13 cellular contexts compared by ENCODE assay signal in genomic region chr1:206566976-206567375, GRCh38. TPM values are rescaled to one million over a fixed set of nuclear protein-coding genes. Genes with fewer than 3 reads are reported as not detected.
DNase-seq lines count a peak whose midpoint lies in the region; ATAC-seq and TF ChIP-seq lines count a peak whose summit lies in the region.
"Had no signal": no experiment of that assay in that cellular context is flagged by ENCODE, and none has a peak within 500 bp of the region (broad histone marks: within the 10 kb centered on the region; RNA-seq: fewer than 3 reads in every experiment).

No MANE protein-coding gene starts in this region.

- no peak for TF ChIP-seq CTCF in spleen (IDR thresholded peaks at IDR 0.05 in 8 of 11, conservative IDR thresholded peaks at IDR 0.05 in 3 of 11)
- no peak for TF ChIP-seq CTCF in left ventricle myocardium inferior (IDR thresholded peaks at IDR 0.05; ENCODE audit: borderline replicate concordance)

- peaks cover 99% of the 10 kb centered on the region for H3K4me1 Mint-ChIP-seq in activated CD8-positive, alpha-beta memory T cell treated with anti-CD3 and anti-CD28 coated beads, Interleukin-2, amount 10 ng/mL, durations not matched to agents 7 days and 5 days
- peaks cover 100% of the 10 kb centered on the region for H3K4me1 Mint-ChIP-seq in activated T-helper 1 cell treated with anti-CD3 and anti-CD28 coated beads, Interleukin-12 subunit alpha, Interleukin-12 subunit beta, Interleukin-2, Interleukin-4 antibody, amounts not matched to agents 30 ng/mL and 10 ng/mL and 1 ng/mL, durations not matched to agents 14 hours and 24 hours and 36 hours (ENCODE audit: low read depth)

- H3K36me3 Mint-ChIP-seq in activated CD8-positive, alpha-beta memory T cell treated with anti-CD3 and anti-CD28 coated beads, Interleukin-2, amount 10 ng/mL, durations not matched to agents 7 days and 5 days = peaks cover 84% of the 10 kb centered on the region
- peaks cover 79% of the 10 kb centered on the region for H3K36me3 Mint-ChIP-seq in activated T-helper 1 cell treated with anti-CD3 and anti-CD28 coated beads, Interleukin-12 subunit alpha, Interleukin-12 subunit beta, Interleukin-2, Interleukin-4 antibody, amounts not matched to agents 30 ng/mL and 10 ng/mL and 1 ng/mL, durations not matched to agents 14 hours and 24 hours and 36 hours (ENCODE audit: low read depth)

- no peaks in the 10 kb centered on the region for H3K27me3 Mint-ChIP-seq in activated CD8-positive, alpha-beta memory T cell treated with anti-CD3 and anti-CD28 coated beads, Interleukin-2, amount 10 ng/mL, durations not matched to agents 7 days and 5 days
- H3K27me3 Mint-ChIP-seq in activated T-helper 1 cell treated with anti-CD3 and anti-CD28 coated beads, Interleukin-12 subunit alpha, Interleukin-12 subunit beta, Interleukin-2, Interleukin-4 antibody, amounts not matched to agents 30 ng/mL and 10 ng/mL and 1 ng/mL, durations not matched to agents 14 hours and 24 hours and 36 hours (ENCODE audit: insufficient read depth) = peaks cover 2% of the 10 kb centered on the region
- H3K27me3 Mint-ChIP-seq: naive B cell had no signal

- no peak for DNase-seq in activated CD8-positive, alpha-beta memory T cell treated with anti-CD3 and anti-CD28 coated beads, Interleukin-2, amount 10 ng/mL, durations not matched to agents 7 days and 5 days
- no peak for DNase-seq in activated CD8-positive, alpha-beta memory T cell treated with anti-CD3 and anti-CD28 coated beads, Interleukin-2, amount 50 U/mL, for 48 hours
- peak; percentile 61 for DNase-seq in NCI-H1105 (lab: John Stamatoyannopoulos, UW)
- no peak for DNase-seq in activated T-helper 1 cell treated with anti-CD3 and anti-CD28 coated beads, Interleukin-12 subunit alpha, Interleukin-12 subunit beta, Interleukin-2, Interleukin-4 antibody, amounts not matched to agents 30 ng/mL and 10 ng/mL and 1 ng/mL, durations not matched to agents 14 hours and 24 hours and 36 hours (ENCODE audit: low spot score)
- DNase-seq in spleen = no peak
- DNase-seq in left ventricle myocardium inferior = no peak
- DNase-seq in NCI-H2171 treated with DMSO at 0.1 percent for 48 hours (lab: John Stamatoyannopoulos, UW) = no peak
- DNase-seq in NCI-H526 treated with DMSO at 0.1 percent for 48 hours (lab: John Stamatoyannopoulos, UW) = no peak
- DNase-seq: BE2C; esophagus squamous epithelium; naive B cell; NCI-H226; stimulated activated CD4-positive, alpha-beta T cell treated with anti-CD3 and anti-CD28 coated beads, Interleukin-2, amount 100 ng/mL, for 48 hours had no signal

- peak overlapping the region; percentile 33 for H3K4me3 Mint-ChIP-seq in activated CD8-positive, alpha-beta memory T cell treated with anti-CD3 and anti-CD28 coated beads, Interleukin-2, amount 10 ng/mL, durations not matched to agents 7 days and 5 days
- H3K4me3 Mint-ChIP-seq in activated T-helper 1 cell treated with anti-CD3 and anti-CD28 coated beads, Interleukin-12 subunit alpha, Interleukin-12 subunit beta, Interleukin-2, Interleukin-4 antibody, amounts not matched to agents 30 ng/mL and 10 ng/mL and 1 ng/mL, durations not matched to agents 14 hours and 24 hours and 36 hours = peak overlapping the region; percentile 78

- TF ChIP-seq POLR2A in spleen (IDR thresholded peaks at IDR 0.05) = no peak

- H3K27ac Mint-ChIP-seq in activated CD8-positive, alpha-beta memory T cell treated with anti-CD3 and anti-CD28 coated beads, Interleukin-2, amount 10 ng/mL, durations not matched to agents 7 days and 5 days = peak overlapping the region; percentile 84
- peak overlapping the region; percentile 91 for H3K27ac Mint-ChIP-seq in activated T-helper 1 cell treated with anti-CD3 and anti-CD28 coated beads, Interleukin-12 subunit alpha, Interleukin-12 subunit beta, Interleukin-2, Interleukin-4 antibody, amounts not matched to agents 30 ng/mL and 10 ng/mL and 1 ng/mL, durations not matched to agents 14 hours and 24 hours and 36 hours

- intact Hi-C loops in activated T-helper 1 cell treated with anti-CD3 and anti-CD28 coated beads, Interleukin-12 subunit alpha, Interleukin-12 subunit beta, Interleukin-2, Interleukin-4 antibody, amounts not matched to agents 30 ng/mL and 10 ng/mL and 1 ng/mL, durations not matched to agents 14 hours and 24 hours and 36 hours (cut with micrococcal nuclease) = loop anchor here (1.0 to 10.0 kb wide), 2 partner anchors 8 to 822 kb away; no protein-coding TSS in a partner anchor
- intact Hi-C loops in spleen (cut with DNase I; ENCODE audit: low total_unique reads) = no loop called here
- intact Hi-C loops in left ventricle myocardium inferior (cut with micrococcal nuclease) = no loop called here

- WGBS in spleen, 5 donors = 42 to 88% (median 58%) methylated on average over 4 of the region's 4 CpGs

- H3K36me3 ChIP-seq in spleen (peaks cover 0 to 100% (median 20%) of the 10 kb centered on the region in 6 donors), left ventricle myocardium inferior (no peaks in the 10 kb centered on the region)
- H3K36me3 ChIP-seq: BE2C had no signal

- peak overlapping the region in 7 of 8 donors; percentile 13 to 100 (median 39) for H3K27ac ChIP-seq in spleen
- no peak overlapping the region for H3K27ac ChIP-seq in left ventricle myocardium inferior (replicated peaks)
- H3K27ac ChIP-seq: esophagus squamous epithelium had no signal

- H3K4me1 ChIP-seq in spleen (peaks cover 69 to 100% (median 99%) of the 10 kb centered on the region in 6 donors), left ventricle myocardium inferior (peaks cover 5% of the 10 kb centered on the region)
- H3K4me1 ChIP-seq: BE2C had no signal

- CTCF ChIA-PET in activated CD8-positive, alpha-beta memory T cell treated with anti-CD3 and anti-CD28 coated beads, Interleukin-2, amount 10 ng/mL, durations not matched to agents 7 days and 5 days (lab: Charles Lee) = interaction anchor here (0.9 to 21.2 kb wide), 4 partner anchors 10 to 21 kb away, joined by 3 to 490 read pairs (median 46); no protein-coding TSS in a partner anchor

- H3K27me3 ChIP-seq in spleen (replicated peaks in 1 of 7) (no peaks in the 10 kb centered on the region), left ventricle myocardium inferior (ENCODE audit: low read depth) (no peaks in the 10 kb centered on the region)
- H3K27me3 ChIP-seq: BE2C, esophagus squamous epithelium had no signal

- ATAC-seq in activated CD8-positive, alpha-beta memory T cell treated with anti-CD3 and anti-CD28 coated beads, Interleukin-2, amount 10 ng/mL, durations not matched to agents 7 days and 5 days = no peak

- H3K4me3 ChIP-seq in spleen (peak overlapping the region in 1 of 8 donors; percentile 27), left ventricle myocardium inferior (no peak overlapping the region)
- H3K4me3 ChIP-seq: esophagus squamous epithelium had no signal

- H3K9me3 Mint-ChIP-seq in activated CD8-positive, alpha-beta memory T cell treated with anti-CD3 and anti-CD28 coated beads, Interleukin-2, amount 10 ng/mL, durations not matched to agents 7 days and 5 days (ENCODE audit: low read depth) = no peaks in the 10 kb centered on the region
- no peaks in the 10 kb centered on the region for H3K9me3 Mint-ChIP-seq in activated T-helper 1 cell treated with anti-CD3 and anti-CD28 coated beads, Interleukin-12 subunit alpha, Interleukin-12 subunit beta, Interleukin-2, Interleukin-4 antibody, amounts not matched to agents 30 ng/mL and 10 ng/mL and 1 ng/mL, durations not matched to agents 14 hours and 24 hours and 36 hours
- H3K9me3 Mint-ChIP-seq: naive B cell had no signal

- H3K9me3 ChIP-seq in spleen (no peaks in the 10 kb centered on the region), left ventricle myocardium inferior (replicated peaks) (no peaks in the 10 kb centered on the region)
- H3K9me3 ChIP-seq: BE2C, esophagus squamous epithelium had no signal

RNA-seq across cellular contexts. Expression of gene EIF2D, which starts 45.3 kb away (rescaled TPM):
- total RNA-seq in activated CD8-positive, alpha-beta memory T cell treated with anti-CD3 and anti-CD28 coated beads, Interleukin-2, amount 10 ng/mL, durations not matched to agents 7 days and 5 days = 10 to 100 TPM; 51.7 to 68.4 TPM
- 89.1 and 101 TPM in 2 replicates for total RNA-seq in activated T-helper 1 cell treated with anti-CD3 and anti-CD28 coated beads, Interleukin-12 subunit alpha, Interleukin-12 subunit beta, Interleukin-2, Interleukin-4 antibody, amounts not matched to agents 30 ng/mL and 10 ng/mL and 1 ng/mL, durations not matched to agents 14 hours and 24 hours and 36 hours
- total RNA-seq in spleen = 10 to 100 TPM; 38.7 to 48.6 (median 43.0) TPM
- polyA plus RNA-seq in spleen = 10 to 100 TPM; 41.8 to 51.6 (median 50.0) TPM
- 29.2 TPM for total RNA-seq in left ventricle myocardium inferior

RNA-seq across cellular contexts. Expression of gene RASSF5, which starts 59.6 kb away (rescaled TPM):
- total RNA-seq in activated CD8-positive, alpha-beta memory T cell treated with anti-CD3 and anti-CD28 coated beads, Interleukin-2, amount 10 ng/mL, durations not matched to agents 7 days and 5 days = 100 to 1,000 TPM; 184 to 216 TPM
- 220 and 221 TPM in 2 replicates for total RNA-seq in activated T-helper 1 cell treated with anti-CD3 and anti-CD28 coated beads, Interleukin-12 subunit alpha, Interleukin-12 subunit beta, Interleukin-2, Interleukin-4 antibody, amounts not matched to agents 30 ng/mL and 10 ng/mL and 1 ng/mL, durations not matched to agents 14 hours and 24 hours and 36 hours
- total RNA-seq in spleen (100 to 1,000 TPM; 121 to 168 (median 131) TPM), left ventricle myocardium inferior (7.8 TPM)
- polyA plus RNA-seq in spleen = 10 to 100 TPM; 32.2 to 39.5 (median 35.8) TPM

Comparison
In these comparisons a context has a peak if more than half of its experiments do, and no peak if none do; other contexts are left out.
1. RNA of gene RASSF5, which starts 59.6 kb away (total RNA-seq): 220 to 221 TPM in activated T-helper 1 cell treated with anti-CD3 and anti-CD28 coated beads, Interleukin-12 subunit alpha, Interleukin-12 subunit beta, Interleukin-2, Interleukin-4 antibody, amounts not matched to agents 30 ng/mL and 10 ng/mL and 1 ng/mL, durations not matched to agents 14 hours and 24 hours and 36 hours, 184 to 216 TPM in activated CD8-positive, alpha-beta memory T cell treated with anti-CD3 and anti-CD28 coated beads, Interleukin-2, amount 10 ng/mL, durations not matched to agents 7 days and 5 days and 121 to 168 TPM in spleen; 7.8 TPM in left ventricle myocardium inferior (single experiment); every median in the first group is over 10 times any median in the second.